In the genomic region with DNA sequence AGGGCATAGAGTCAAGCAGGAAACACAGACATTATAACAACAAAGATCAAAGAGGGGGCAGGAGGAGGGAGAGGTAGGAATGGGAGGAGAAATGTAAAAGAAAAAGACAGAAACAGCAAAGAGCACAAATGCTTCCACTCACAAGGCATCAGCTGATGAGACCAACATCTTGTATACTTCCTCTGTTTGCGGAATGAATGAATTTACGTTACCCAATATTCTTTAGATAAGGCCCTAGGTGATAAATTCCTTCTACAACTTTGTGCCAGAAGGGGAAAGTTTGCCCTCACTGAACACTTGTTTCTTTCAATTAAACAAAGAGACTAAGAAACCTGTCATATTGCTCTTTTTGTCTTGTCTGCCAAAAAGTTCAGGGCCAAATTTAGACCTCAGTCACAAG, we compare ENCODE assay signal across 19 cellular contexts.
A peak's percentile ranks its signal among the peaks of the same experiment; 100 is the strongest.
DNase-seq lines count a peak whose midpoint lies in the region; ATAC-seq, FAIRE-seq and TF ChIP-seq lines count a peak whose summit lies in the region.
"Had no signal": no experiment of that assay in that cellular context is flagged by ENCODE, and none has a peak within 500 bp of the region (broad histone marks: within the 10 kb centered on the region; RNA-seq: fewer than 3 reads in every experiment).

No MANE protein-coding gene starts in this region.

- H3K4me3 ChIP-seq in choroid plexus epithelial cell (ENCODE audit: low read depth, low read length) (no peak overlapping the region), mesodermal cell (ENCODE audit: extremely low read depth, insufficient read depth, low read length, poor library complexity, severe bottlenecking) (no peak overlapping the region)

- ATAC-seq in Right ventricle myocardium superior (ENCODE audit: poor library complexity) (peak; percentile 11), left cardiac atrium (no peak)
- ATAC-seq: PC-3 had no signal

- CTCF ChIA-PET in GM10248 (lab: Yijun Ruan, JAX), result no interaction called here

- TF ChIP-seq POLR2A in GM12892 (IDR thresholded peaks at IDR 0.05; ENCODE audit: low read depth, low read length), result no peak

- H3K9me3 ChIP-seq in mesodermal cell (ENCODE audit: control insufficient read depth, low read length), result no peaks in the 10 kb centered on the region

- FAIRE-seq in GM12892 (lab: Jason Lieb, UNC), result no peak
- FAIRE-seq: A204.1, GM12891, GM19239 had no signal

- H3K4me1 ChIP-seq in mesodermal cell (ENCODE audit: control insufficient read depth, insufficient read depth, low read length, poor library complexity, severe bottlenecking), result peaks cover 45% of the 10 kb centered on the region

- POLR2A ChIA-PET in GM10248 (lab: Yijun Ruan, JAX), result no interaction called here

- peak overlapping the region; percentile 39 for H3K27ac ChIP-seq in mesodermal cell (ENCODE audit: low read depth, low read length, severe bottlenecking)

- intact Hi-C loops in Right ventricle myocardium superior (cut with DNase I), result no loop called here
- intact Hi-C loops in left cardiac atrium (cut with DNase I), result no loop called here

- TF ChIP-seq CTCF in choroid plexus epithelial cell (conservative IDR thresholded peaks at IDR 0.05; ENCODE audit: low read depth, low read length), result no peak
- TF ChIP-seq CTCF in GM10248 (IDR thresholded peaks at IDR 0.05; ENCODE audit: control extremely low read depth, extremely low read depth, low read depth, missing control alignments), result no peak

- H3K36me3 ChIP-seq in mesodermal cell (ENCODE audit: control insufficient read depth, insufficient read depth, low read length), result no peaks in the 10 kb centered on the region

- DNase-seq in Right ventricle myocardium superior, result no peak
- DNase-seq in left cardiac atrium, result no peak
- DNase-seq in MV-4-11 (lab: John Stamatoyannopoulos, UW), result peak; percentile 44
- peak; percentile 73 for DNase-seq in choroid plexus epithelial cell (ENCODE audit: low read depth)
- no peak for DNase-seq in DMS114 treated with DMSO at 0.1 percent for 48 hours (lab: John Stamatoyannopoulos, UW; ENCODE audit: unreplicated experiment)
- no peak for DNase-seq in GM10248 (ENCODE audit: extremely low spot score)
- no peak for DNase-seq in GM12892 (ENCODE audit: insufficient read length)
- DNase-seq: DMS79; HCEC 1CT; Kasumi-1; NCI-H1436; NCI-H2081 treated with DMSO at 0.1 percent for 48 hours; NCI-H526; NK-92 treated with Interleukin-12 subunit alpha and Interleukin-12 subunit beta, amount 100 ng/mL, for 24 hours; PC-3 had no signal

- 80 to 86% methylated on average over 2 of the region's 2 CpGs for WGBS in mesodermal cell (ENCODE audit: insufficient coverage in 2 of 2), 2 experiments

Comparison
In these comparisons a context has a peak if more than half of its experiments do, and no peak if none do; other contexts are left out.
1. DNase-seq: peak in MV-4-11 (single experiment) and choroid plexus epithelial cell (single experiment); none in Right ventricle myocardium superior (single experiment), left cardiac atrium (single experiment), DMS114 treated with DMSO at 0.1 percent for 48 hours (single experiment), GM10248 (single experiment) and GM12892 (single experiment).